ENCODE assay signal across 8 cellular contexts in genomic region chr6:12012231-12012565, GRCh38. TPM values are rescaled to one million over a fixed set of nuclear protein-coding genes. Genes with fewer than 3 reads are reported as not detected.
DNase-seq lines count a peak whose midpoint lies in the region; ATAC-seq and TF ChIP-seq lines count a peak whose summit lies in the region.

TSS of gene HIVEP1 (plus strand) at chr6:12012312. CDS start at chr6:12015629, 3,317 bp downstream.

- H3K36me3 ChIP-seq in Peyer's patch (peaks cover 0 to 11% (median 0%) of the 10 kb centered on the region in 3 donors), colonic mucosa (no peaks in the 10 kb centered on the region), liver (ENCODE audit: control insufficient read depth in 4 of 4, insufficient read depth in 3 of 4, low read depth in 1 of 4, low read length in 3 of 4) (peaks cover 0 to 22% (median 9%) of the 10 kb centered on the region in 4 donors)

- peak; percentile 0 for ATAC-seq in GM21390 (IDR thresholded peaks at IDR 0.05; ENCODE audit: unreplicated experiment)

- DNase-seq in AG04450 (ENCODE audit: low read depth, low spot score) (no peak), Peyer's patch (peak in 1 of 3 donors; percentile 70), colonic mucosa (no peak), cerebellar cortex (ENCODE audit: low spot score) (no peak)
- DNase-seq in stimulated activated CD4-positive, alpha-beta T cell treated with anti-CD3 and anti-CD28 coated beads, Interleukin-12 subunit alpha, Interleukin-12 subunit beta, amount 100 ng/mL, for 4 hours, result no peak

- peak within 1 kb of the TSS; percentile 98 for H3K27ac Mint-ChIP-seq in stimulated activated naive CD8-positive, alpha-beta T cell treated with anti-CD3 and anti-CD28 coated beads, Interleukin-15, Interleukin-2, amounts not matched to agents 100 ng/mL and 50 ng/mL, for 24 hours

- peaks cover 2% of the 10 kb centered on the region for H3K9me3 Mint-ChIP-seq in stimulated activated naive CD8-positive, alpha-beta T cell treated with anti-CD3 and anti-CD28 coated beads, Interleukin-15, Interleukin-2, amounts not matched to agents 100 ng/mL and 50 ng/mL, for 24 hours

- H3K9me3 ChIP-seq in AG04450 (ENCODE audit: control insufficient read depth, insufficient read depth, low read length) (peaks cover 3% of the 10 kb centered on the region; the same call in 1 of the 2 replicates), Peyer's patch (no peaks in the 10 kb centered on the region), colonic mucosa (no peaks in the 10 kb centered on the region), liver (ENCODE audit: control insufficient read depth in 4 of 4, low read length in 3 of 4) (no peaks in the 10 kb centered on the region)

- H3K27me3 ChIP-seq in AG04450 (ENCODE audit: control insufficient read depth, insufficient read depth, low read length), result no peaks in the 10 kb centered on the region
- no peaks in the 10 kb centered on the region for H3K27me3 ChIP-seq in Peyer's patch
- no peaks in the 10 kb centered on the region for H3K27me3 ChIP-seq in colonic mucosa
- no peaks in the 10 kb centered on the region for H3K27me3 ChIP-seq in liver (ENCODE audit: control insufficient read depth in 4 of 4, insufficient read depth in 4 of 4, low read length in 3 of 4)

- H3K4me3 ChIP-seq in AG04450 (ENCODE audit: low read depth, low read length) (peak within 1 kb of the TSS; percentile 83), Peyer's patch (peak within 1 kb of the TSS; percentile 75 to 90 (median 84)), colonic mucosa (peak within 1 kb of the TSS; percentile 55), liver (ENCODE audit: low read depth in 1 of 3, low read length in 3 of 3) (peak within 1 kb of the TSS; percentile 91 to 99 (median 95))

- no peaks in the 10 kb centered on the region for H3K27me3 Mint-ChIP-seq in stimulated activated naive CD8-positive, alpha-beta T cell treated with anti-CD3 and anti-CD28 coated beads, Interleukin-15, Interleukin-2, amounts not matched to agents 100 ng/mL and 50 ng/mL, for 24 hours

- TF ChIP-seq CTCF in AG04450 (IDR thresholded peaks at IDR 0.05; ENCODE audit: low read depth, low read length) (no peak), Peyer's patch (IDR thresholded peaks at IDR 0.05) (no peak), colonic mucosa (IDR thresholded peaks at IDR 0.05) (no peak), liver (IDR thresholded peaks at IDR 0.05; ENCODE audit: low read depth, low read length, missing input control) (no peak)

- POLR2A ChIA-PET in AG04450 (lab: Yijun Ruan, JAX), result interaction anchor here (1.5 to 3.8 kb wide), 3 partner anchors 13 to 278 kb away, joined by 4 to 22 read pairs (median 8); partner anchors contain the start of gene EDN1

- CTCF ChIA-PET in AG04450 (lab: Charles Lee), result no interaction called here

- H3K27ac ChIP-seq in AG04450 (ENCODE audit: low read depth, low read length) (peak within 1 kb of the TSS; percentile 83), Peyer's patch (peak within 1 kb of the TSS; percentile 87 to 99 (median 96)), colonic mucosa (peak within 1 kb of the TSS; percentile 96), liver (ENCODE audit: low read depth in 1 of 2, low read length in 2 of 2) (peak within 1 kb of the TSS; percentile 86 to 87)

- peak within 1 kb of the TSS; percentile 94 for H3K4me3 Mint-ChIP-seq in stimulated activated naive CD8-positive, alpha-beta T cell treated with anti-CD3 and anti-CD28 coated beads, Interleukin-15, Interleukin-2, amounts not matched to agents 100 ng/mL and 50 ng/mL, for 24 hours

- no peak for TF ChIP-seq RAD21 in liver (IDR thresholded peaks at IDR 0.05)

- WGBS in liver, result 2% methylated on average over 46 of the region's 46 CpGs

- H3K36me3 Mint-ChIP-seq in stimulated activated naive CD8-positive, alpha-beta T cell treated with anti-CD3 and anti-CD28 coated beads, Interleukin-15, Interleukin-2, amounts not matched to agents 100 ng/mL and 50 ng/mL, for 24 hours (ENCODE audit: low read depth), result peaks cover 39% of the 10 kb centered on the region

- intact Hi-C loops in colonic mucosa (cut with DNase I), result no loop called here

- peaks cover 68% of the 10 kb centered on the region for H3K4me1 Mint-ChIP-seq in stimulated activated naive CD8-positive, alpha-beta T cell treated with anti-CD3 and anti-CD28 coated beads, Interleukin-15, Interleukin-2, amounts not matched to agents 100 ng/mL and 50 ng/mL, for 24 hours (ENCODE audit: low read depth)

- H3K4me1 ChIP-seq in Peyer's patch (peaks cover 0 to 19% (median 2%) of the 10 kb centered on the region in 4 donors), colonic mucosa (no peaks in the 10 kb centered on the region), liver (ENCODE audit: control insufficient read depth in 4 of 4, insufficient read depth in 4 of 4, low read length in 3 of 4) (peaks cover 0 to 31% (median 3%) of the 10 kb centered on the region in 4 donors)

- H3K9ac ChIP-seq in colonic mucosa (ENCODE audit: low read depth in 2 of 2, low read length in 2 of 2) (peak within 1 kb of the TSS; percentile 76 to 91), liver (ENCODE audit: low read depth in 1 of 2, low read length in 2 of 2) (peak within 1 kb of the TSS; percentile 63 to 82)

- no peak for TF ChIP-seq POLR2A in Peyer's patch (IDR thresholded peaks at IDR 0.05)

TF ChIP-seq in liver, 16 proteins besides CTCF, POLR2A, EP300 and RAD21:
- no peak for TF ChIP-seq SP1 (IDR thresholded peaks at IDR 0.05)
- no peak for TF ChIP-seq FOXA1 (IDR thresholded peaks at IDR 0.05)
- TF ChIP-seq EGR1 (IDR thresholded peaks at IDR 0.05; ENCODE audit: low read depth in 2 of 2), result no peak
- no peak for TF ChIP-seq HNF4G (IDR thresholded peaks at IDR 0.05)
- no peak for TF ChIP-seq JUND (IDR thresholded peaks at IDR 0.05)

RNA-seq across cellular contexts. Expression of gene HIVEP1, which starts in this region (rescaled TPM):
- 13.9 and 15.9 TPM in 2 replicates for polyA plus RNA-seq in AG04450 (2011; rRNA removed)
- 41.5 and 42.3 TPM in 2 replicates for polyA minus RNA-seq in AG04450 (2011; rRNA and poly(A)+ RNA removed)
- 10 to 100 TPM; 26.8 to 69.3 (median 38.8) TPM for total RNA-seq in Peyer's patch
- 10 to 100 TPM; 22.2 to 27.9 TPM for total RNA-seq in colonic mucosa
- total RNA-seq in liver, result 10 to 100 TPM in 1 of 2 donors, 1 to 10 TPM in 1; 6.0 to 27.2 TPM
- 1 to 10 TPM; 2.7 to 6.3 TPM for polyA plus RNA-seq in liver
